In genomic region chr17:50660042-50660886, GRCh38 we compare ENCODE assay signal across 8 cellular contexts. TPM values are rescaled to one million over a fixed set of nuclear protein-coding genes. Genes with fewer than 3 reads are reported as not detected.
A peak's percentile ranks its signal among the peaks of the same experiment; 100 is the strongest.
DNase-seq lines count a peak whose midpoint lies in the region; ATAC-seq and TF ChIP-seq lines count a peak whose summit lies in the region.

No MANE protein-coding gene starts in this region.

- no peaks in the 10 kb centered on the region for H3K36me3 ChIP-seq in body of pancreas (replicated peaks in 1 of 2; ENCODE audit: insufficient read depth in 1 of 2, low read depth in 2 of 2)

- peaks cover 18% of the 10 kb centered on the region for H3K4me1 Mint-ChIP-seq in progenitor cell of endocrine pancreas (ENCODE audit: low read depth)

- peak overlapping the region; percentile 46 to 68 (median 62) for H3K27ac ChIP-seq in body of pancreas

- peaks cover 3% of the 10 kb centered on the region for H3K27me3 Mint-ChIP-seq in progenitor cell of endocrine pancreas

- H3K27me3 ChIP-seq in body of pancreas, result no peaks in the 10 kb centered on the region

- DNase-seq in AG08395 (ENCODE audit: low spot score) (peak; percentile 35), LHCN-M2 (ENCODE audit: low read depth) (peak; percentile 41), body of pancreas (peak in 2 of 4 donors; percentile 29 to 47), lung microvascular endothelial cell (ENCODE audit: low read depth in 2 of 2) (peak; percentile 21 to 42), progenitor cell of endocrine pancreas (ENCODE audit: low spot score, unreplicated experiment) (no peak)
- no peak for DNase-seq in activated CD4-positive, alpha-beta T cell treated with anti-CD3 and anti-CD28 coated beads for 48 hours
- no peak for DNase-seq in stimulated activated naive CD4-positive, alpha-beta T cell treated with Interleukin-2 at 50 U/mL for 16 hours (lab: John Stamatoyannopoulos, UW)

- no peaks in the 10 kb centered on the region for H3K36me3 Mint-ChIP-seq in progenitor cell of endocrine pancreas (ENCODE audit: insufficient read depth)

- H3K9me3 Mint-ChIP-seq in progenitor cell of endocrine pancreas (ENCODE audit: low read depth), result no peaks in the 10 kb centered on the region

- TF ChIP-seq POLR2A in body of pancreas (IDR thresholded peaks at IDR 0.05), result no peak

- H3K4me1 ChIP-seq in body of pancreas, result peaks cover 38% of the 10 kb centered on the region

- H3K9me3 ChIP-seq in body of pancreas, result no peaks in the 10 kb centered on the region

- ATAC-seq in body of pancreas, result no peak
- no peak for ATAC-seq in HG03378 (IDR thresholded peaks at IDR 0.05; ENCODE audit: unreplicated experiment)

- no peak overlapping the region for H3K4me3 ChIP-seq in body of pancreas

- WGBS in body of pancreas, 2 donors, result 51 to 52% methylated on average over 7 to 11 of the region's 11 CpGs

- H3K4me3 Mint-ChIP-seq in progenitor cell of endocrine pancreas (ENCODE audit: low read depth), result no peak overlapping the region

- no peak overlapping the region for H3K27ac Mint-ChIP-seq in progenitor cell of endocrine pancreas

- intact Hi-C loops in body of pancreas (cut with DNase I), result no loop called here

- TF ChIP-seq CTCF in body of pancreas (IDR thresholded peaks at IDR 0.05) (no peak), progenitor cell of endocrine pancreas (IDR thresholded peaks at IDR 0.05; ENCODE audit: unreplicated experiment) (no peak)

RNA-seq across cellular contexts. Expression of gene ABCC3, which starts 25.6 kb away (rescaled TPM):
- total RNA-seq in LHCN-M2 (2014; rRNA removed), result 4.9 and 7.6 TPM in 2 replicates
- 30.6 TPM for polyA plus RNA-seq in LHCN-M2 (2012)
- total RNA-seq in body of pancreas, result 100 to 1,000 TPM; 130 to 163 TPM
- 0.40 and 1.7 TPM in 2 replicates for total RNA-seq in lung microvascular endothelial cell
- total RNA-seq in progenitor cell of endocrine pancreas, result 1.6 and 2.3 TPM in 2 replicates

RNA-seq across cellular contexts. Expression of gene ANKRD40, which starts 47.5 kb away (rescaled TPM):
- total RNA-seq in LHCN-M2 (2014; rRNA removed) (31.3 and 34.2 TPM in 2 replicates), body of pancreas (10 to 100 TPM; 21.3 to 27.0 TPM), lung microvascular endothelial cell (21.6 and 32.5 TPM in 2 replicates), progenitor cell of endocrine pancreas (39.0 and 39.2 TPM in 2 replicates)
- polyA plus RNA-seq in LHCN-M2 (2012), result 14.9 TPM

RNA-seq across cellular contexts. Expression of gene LUC7L3, which starts 59.1 kb away (rescaled TPM):
- total RNA-seq in LHCN-M2 (2014; rRNA removed) (44.8 and 47.9 TPM in 2 replicates), body of pancreas (10 to 100 TPM; 71.2 to 85.6 TPM), lung microvascular endothelial cell (11.3 and 17.1 TPM in 2 replicates), progenitor cell of endocrine pancreas (168 and 184 TPM in 2 replicates)
- 40.3 TPM for polyA plus RNA-seq in LHCN-M2 (2012)

Comparison
In these comparisons a context has a peak if more than half of its experiments do, and no peak if none do; other contexts are left out.
1. DNase-seq: peak in AG08395 (single experiment), LHCN-M2 (single experiment) and lung microvascular endothelial cell (2 of 2); none in progenitor cell of endocrine pancreas (single experiment), activated CD4-positive, alpha-beta T cell treated with anti-CD3 and anti-CD28 coated beads for 48 hours (single experiment) and stimulated activated naive CD4-positive, alpha-beta T cell treated with Interleukin-2 at 50 U/mL for 16 hours (single experiment).
2. RNA of gene ABCC3, which starts 25.6 kb away (total RNA-seq): 130 to 163 TPM in body of pancreas; 4.9 to 7.6 TPM in LHCN-M2, 1.6 to 2.3 TPM in progenitor cell of endocrine pancreas and 0.40 to 1.7 TPM in lung microvascular endothelial cell; every median in the first group is over 10 times any median in the second.